Comparison of ENCODE assay signal across 8 cellular contexts in the genomic region with DNA sequence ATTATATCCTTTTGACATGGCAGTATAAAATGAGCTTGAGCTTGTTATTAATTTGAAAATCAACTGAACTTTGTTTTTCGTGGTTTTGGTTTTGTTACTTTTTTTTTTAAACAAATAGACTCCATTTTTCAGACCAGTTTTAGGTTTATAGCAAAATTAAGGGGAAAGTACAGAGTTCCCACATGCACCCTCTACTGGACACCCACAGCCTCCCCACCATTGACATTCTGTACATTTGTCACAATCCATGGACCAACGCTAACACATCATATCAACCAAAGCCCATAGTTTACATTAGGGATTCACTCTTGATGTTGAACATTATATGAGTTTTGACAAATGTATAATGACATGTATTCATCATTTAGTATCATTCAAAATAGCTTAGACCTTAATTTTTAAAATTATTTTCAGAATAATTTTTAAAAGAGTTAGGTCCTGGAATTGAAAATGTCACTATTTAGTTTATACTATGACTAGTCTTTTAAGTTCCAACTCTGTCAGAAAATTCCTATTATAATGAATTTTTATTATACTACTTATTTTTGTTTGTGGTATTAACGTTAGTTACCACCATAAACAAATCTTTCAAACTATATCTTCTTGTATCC. TPM values are rescaled to one million over a fixed set of nuclear protein-coding genes. Genes with fewer than 3 reads are reported as not detected.
A peak's percentile ranks its signal among the peaks of the same experiment; 100 is the strongest.
DNase-seq lines count a peak whose midpoint lies in the region; ATAC-seq and TF ChIP-seq lines count a peak whose summit lies in the region.

No MANE protein-coding gene starts in this region.

- TF ChIP-seq CTCF in heart left ventricle (IDR thresholded peaks at IDR 0.05), result peak in 8 of 12 donors; percentile 11 to 46 (median 31)
- TF ChIP-seq CTCF in right atrium auricular region (IDR thresholded peaks at IDR 0.05), result peak in 1 of 2 donors; percentile 46
- peak; percentile 54 for TF ChIP-seq CTCF in epithelial cell of esophagus (IDR thresholded peaks at IDR 0.05; ENCODE audit: insufficient read depth, low read depth, low read length, missing control alignments)
- peak in 3 of 5 experiments; percentile 13 to 27 (median 17) for TF ChIP-seq CTCF in transverse colon (IDR thresholded peaks at IDR 0.05)
- no peak for TF ChIP-seq CTCF in WTC11 (IDR thresholded peaks at IDR 0.05)

- 68 to 71% (median 69%) methylated on average over 3 of the region's 3 CpGs for WGBS in heart left ventricle, 4 donors
- 56 to 71% methylated on average over 3 of the region's 3 CpGs for WGBS in transverse colon (ENCODE audit: low coverage in 1 of 2), 2 donors

- H3K27ac Mint-ChIP-seq in WTC11, result no peak overlapping the region

- intact Hi-C loops in heart left ventricle (cut with DNase I) (no loop called here), transverse colon (cut with DNase I; ENCODE audit: low total_unique reads) (no loop called here)

- TF ChIP-seq POLR2A in heart left ventricle (IDR thresholded peaks at IDR 0.05) (no peak), transverse colon (IDR thresholded peaks at IDR 0.05) (no peak)

- H3K4me1 ChIP-seq in heart left ventricle (no peaks in the 10 kb centered on the region), right atrium auricular region (no peaks in the 10 kb centered on the region), transverse colon (no peaks in the 10 kb centered on the region)

- no peak for TF ChIP-seq EP300 in transverse colon (IDR thresholded peaks at IDR 0.05; ENCODE audit: low read depth)

- H3K9me3 Mint-ChIP-seq in WTC11, result no peaks in the 10 kb centered on the region

- H3K27ac ChIP-seq in heart left ventricle (no peak overlapping the region), right atrium auricular region (no peak overlapping the region), transverse colon (no peak overlapping the region)

- no peak overlapping the region for H3K4me3 Mint-ChIP-seq in WTC11

- no peak for DNase-seq in heart left ventricle
- no peak for DNase-seq in right atrium auricular region (ENCODE audit: low spot score)
- DNase-seq in NCI-H2227 (lab: John Stamatoyannopoulos, UW; ENCODE audit: unreplicated experiment), result peak; percentile 4
- DNase-seq in epithelial cell of esophagus (ENCODE audit: low read depth), result no peak
- DNase-seq in transverse colon, result no peak
- no peak for DNase-seq in cerebellum (ENCODE audit: low spot score)
- no peak for DNase-seq in WTC11 (ENCODE audit: low spot score)
- no peak for DNase-seq in NOMO-1 (lab: John Stamatoyannopoulos, UW; ENCODE audit: unreplicated experiment in 2 of 2)

- no peak for ATAC-seq in heart left ventricle
- no peak for ATAC-seq in WTC11

- no peaks in the 10 kb centered on the region for H3K4me1 Mint-ChIP-seq in WTC11

- H3K27me3 Mint-ChIP-seq in WTC11 (ENCODE audit: low read depth), result no peaks in the 10 kb centered on the region

- no peaks in the 10 kb centered on the region for H3K36me3 Mint-ChIP-seq in WTC11

- CTCF ChIA-PET in WTC11 (lab: Charles Lee), result interaction anchor here (1.0 to 1.4 kb wide), 4 partner anchors 9 to 180 kb away, joined by 3 to 7 read pairs (median 4); no protein-coding TSS in a partner anchor

- H3K4me3 ChIP-seq in heart left ventricle, result no peak overlapping the region
- H3K4me3 ChIP-seq in right atrium auricular region, result no peak overlapping the region
- H3K4me3 ChIP-seq in epithelial cell of esophagus (ENCODE audit: low read length), result no peak overlapping the region
- H3K4me3 ChIP-seq in transverse colon, result no peak overlapping the region

- H3K27me3 ChIP-seq in heart left ventricle, result no peaks in the 10 kb centered on the region
- no peaks in the 10 kb centered on the region for H3K27me3 ChIP-seq in right atrium auricular region
- no peaks in the 10 kb centered on the region for H3K27me3 ChIP-seq in transverse colon

- H3K9me3 ChIP-seq in heart left ventricle (no peaks in the 10 kb centered on the region), right atrium auricular region (no peaks in the 10 kb centered on the region), transverse colon (no peaks in the 10 kb centered on the region)

- POLR2A ChIA-PET in WTC11 (lab: Charles Lee), result interaction anchor here (0.7 to 1.1 kb wide), 2 partner anchors 34 to 314 kb away, joined by 3 read pairs; no protein-coding TSS in a partner anchor

- no peaks in the 10 kb centered on the region for H3K36me3 ChIP-seq in heart left ventricle
- no peaks in the 10 kb centered on the region for H3K36me3 ChIP-seq in right atrium auricular region
- no peaks in the 10 kb centered on the region for H3K36me3 ChIP-seq in transverse colon

- in situ Hi-C loops in transverse colon (cut with MboI; ENCODE audit: low pct_ligation_motif_present in 1 of 4, low pct_unique_long_range_greater_than_20kb in 1 of 4, low sequenced_read_pairs in 3 of 4), result no loop called here

TF ChIP-seq in WTC11, 78 proteins besides CTCF, POLR2A, EP300 and RAD21:
- TF ChIP-seq USF1 (CRISPR knock-in tag; IDR thresholded peaks at IDR 0.05), result no peak
- TF ChIP-seq E2F4 (CRISPR knock-in tag; IDR thresholded peaks at IDR 0.05; ENCODE audit: borderline replicate concordance, low read depth), result no peak
- TF ChIP-seq ZNF138 (CRISPR knock-in tag; conservative IDR thresholded peaks at IDR 0.05), result no peak
- no peak for TF ChIP-seq E2F1 (CRISPR knock-in tag; IDR thresholded peaks at IDR 0.05)
- no peak for TF ChIP-seq ZNF423 (CRISPR knock-in tag; IDR thresholded peaks at IDR 0.05)

RNA-seq across cellular contexts. Expression of gene JMY, which starts 35.3 kb away (rescaled TPM):
- total RNA-seq in heart left ventricle (10 to 100 TPM; 10.0 to 16.9 (median 11.5) TPM), right atrium auricular region (10 to 100 TPM; 10.6 to 13.6 TPM), transverse colon (10 to 100 TPM in 3 of 4 donors, 1 to 10 TPM in 1; 7.8 to 25.1 (median 14.7) TPM), cerebellum (27.0 TPM), WTC11 (2021) (12.4 to 12.5 TPM (median 12.4 TPM) in 3 replicates)
- polyA plus RNA-seq in heart left ventricle, result 1 to 10 TPM; 3.0 to 3.5 TPM
